In the genomic region with DNA sequence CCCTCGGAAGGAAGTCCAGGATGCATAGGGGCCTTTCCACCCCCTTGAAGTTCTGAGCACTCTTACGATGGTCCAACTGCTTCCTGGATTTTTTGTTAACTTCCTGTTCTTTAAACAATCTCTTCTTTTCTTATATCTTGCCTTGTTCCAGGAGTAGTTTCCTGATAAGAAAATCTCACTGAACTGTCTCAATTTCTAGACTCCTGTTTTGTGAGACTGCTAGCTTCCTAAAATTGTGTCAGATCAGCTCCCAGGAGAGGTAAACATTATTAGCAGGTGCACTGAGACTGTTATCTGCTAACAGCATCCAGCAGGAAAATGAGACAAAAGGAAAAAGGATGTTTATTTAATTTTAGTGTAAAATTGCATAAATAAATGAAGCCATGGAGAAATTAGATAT, we compare ENCODE assay signal across 26 cellular contexts.
DNase-seq lines count a peak whose midpoint lies in the region; ATAC-seq, FAIRE-seq and TF ChIP-seq lines count a peak whose summit lies in the region.
"Had no signal": no experiment of that assay in that cellular context is flagged by ENCODE, and none has a peak within 500 bp of the region (broad histone marks: within the 10 kb centered on the region; RNA-seq: fewer than 3 reads in every experiment).

No MANE protein-coding gene starts in this region.

- POLR2A ChIA-PET in endothelial cell of umbilical vein (lab: Charles Lee) = no interaction called here

- H3K79me2 ChIP-seq in endothelial cell of umbilical vein (ENCODE audit: control insufficient read depth, insufficient read depth, low read length) = no peaks in the 10 kb centered on the region

- H3K4me3 ChIP-seq in BLaER1 (no peak overlapping the region), endothelial cell of umbilical vein (replicated peaks in 1 of 3; ENCODE audit: insufficient read depth in 1 of 3, low read depth in 1 of 3, low read length in 3 of 3) (no peak overlapping the region)
- H3K4me3 ChIP-seq: A549, GM12878, HAP-1 had no signal

- intact Hi-C loops in endothelial cell of umbilical vein (cut with micrococcal nuclease) = no loop called here

- H3K27me3 ChIP-seq in BLaER1 (no peaks in the 10 kb centered on the region), endothelial cell of umbilical vein (ENCODE audit: control insufficient read depth in 2 of 2, insufficient read depth in 2 of 2, low read length in 2 of 2) (peaks cover 0 to 10% of the 10 kb centered on the region in 2 experiments)
- H3K27me3 ChIP-seq: BE2C had no signal

- no peak overlapping the region for H2AFZ ChIP-seq in endothelial cell of umbilical vein (ENCODE audit: low read depth, low read length)

- H3K4me1 ChIP-seq in BLaER1 = peaks cover 8% of the 10 kb centered on the region
- H3K4me1 ChIP-seq in endothelial cell of umbilical vein (ENCODE audit: control insufficient read depth, extremely low read depth, insufficient read depth, low read length) = peaks cover 5% of the 10 kb centered on the region
- H3K4me1 ChIP-seq: A549, BE2C, HAP-1 had no signal

- TF ChIP-seq CTCF in VCaP (conservative IDR thresholded peaks at IDR 0.05) = no peak
- no peak for TF ChIP-seq CTCF in endothelial cell of umbilical vein (IDR thresholded peaks at IDR 0.05; ENCODE audit: extremely low read depth in 1 of 2, insufficient read depth in 1 of 2, low read depth in 1 of 2, low read length in 2 of 2)

- H4K20me1 ChIP-seq in BLaER1 (no peaks in the 10 kb centered on the region), endothelial cell of umbilical vein (replicated peaks; ENCODE audit: control insufficient read depth, extremely low read depth, insufficient read depth, low read length) (no peaks in the 10 kb centered on the region)

- TF ChIP-seq POLR2A in endothelial cell of umbilical vein (IDR thresholded peaks at IDR 0.05; ENCODE audit: low read depth, low read length) = no peak

- BruUV-seq in endothelial cell of umbilical vein (replicated peaks; lab: Mats Ljungman, UMichigan) = no TSS peak

- H3K27ac ChIP-seq in BLaER1 (no peak overlapping the region), VCaP (peak overlapping the region; percentile 27; the same call in 1 of the 2 replicates), endothelial cell of umbilical vein (ENCODE audit: insufficient read depth, low read depth, low read length) (no peak overlapping the region)
- H3K27ac ChIP-seq: A549, C4-2B had no signal

- no peaks in the 10 kb centered on the region for H3K36me3 ChIP-seq in BLaER1
- H3K36me3 ChIP-seq in endothelial cell of umbilical vein (ENCODE audit: control insufficient read depth in 2 of 2, extremely low read depth in 1 of 2, insufficient read depth in 2 of 2, low read length in 2 of 2) = no peaks in the 10 kb centered on the region
- H3K36me3 ChIP-seq: BE2C, HAP-1 had no signal

- no peaks in the 10 kb centered on the region for H3K9me3 Mint-ChIP-seq in activated naive CD4-positive, alpha-beta T cell treated with anti-CD3 and anti-CD28 coated beads, Interleukin-2, amount 50 U/mL, for 72 hours
- H3K9me3 Mint-ChIP-seq: CD8-positive, alpha-beta T cell had no signal

- no peaks in the 10 kb centered on the region for H3K36me3 Mint-ChIP-seq in activated naive CD4-positive, alpha-beta T cell treated with anti-CD3 and anti-CD28 coated beads, Interleukin-2, amount 50 U/mL, for 72 hours
- H3K36me3 Mint-ChIP-seq: CD4-positive, CD25-positive, alpha-beta regulatory T cell; CD8-positive, alpha-beta T cell had no signal

- peaks cover 5% of the 10 kb centered on the region; the same call in 1 of the 2 replicates for H3K9me3 ChIP-seq in BLaER1
- no peaks in the 10 kb centered on the region for H3K9me3 ChIP-seq in endothelial cell of umbilical vein (replicated peaks; ENCODE audit: control insufficient read depth, insufficient read depth, low read length)
- H3K9me3 ChIP-seq: A549, BE2C, HAP-1 had no signal

- dilution Hi-C loops in endothelial cell of umbilical vein (cut with MboI; ENCODE audit: extremely low pct_ligation_motif_present, low sequenced_read_pairs) = no loop called here

- H3K9me1 ChIP-seq in endothelial cell of umbilical vein (replicated peaks; ENCODE audit: control insufficient read depth, extremely low read depth, insufficient read depth, low read length) = no peaks in the 10 kb centered on the region

- peak; percentile 89 for FAIRE-seq in endothelial cell of umbilical vein (lab: Jason Lieb, UNC)
- FAIRE-seq: A549, D721Med, GM12878, GM19239, H54 had no signal

- peak overlapping the region; percentile 64; the same call in 1 of the 2 replicates for H3K4me2 ChIP-seq in BLaER1
- no peak overlapping the region for H3K4me2 ChIP-seq in endothelial cell of umbilical vein (ENCODE audit: insufficient read depth, low read length)
- H3K4me2 ChIP-seq: A549 had no signal

- H3K9ac ChIP-seq in BLaER1 (no peak overlapping the region), endothelial cell of umbilical vein (replicated peaks; ENCODE audit: extremely low read depth, insufficient read depth, low read length) (no peak overlapping the region)

- CTCF ChIA-PET in endothelial cell of umbilical vein (lab: Charles Lee) = interaction anchor here (1.0 kb wide), 1 partner anchor 81 kb away, joined by 3 read pairs; no protein-coding TSS in a partner anchor

- no peak for ATAC-seq in activated naive CD4-positive, alpha-beta T cell treated with anti-CD3 and anti-CD28 coated beads, Interleukin-2, amount 50 U/mL, for 72 hours
- no peak for ATAC-seq in GM21576 (IDR thresholded peaks at IDR 0.05; ENCODE audit: unreplicated experiment)
- ATAC-seq: A549; CD8-positive, alpha-beta T cell; GM12878 had no signal

- H3K27ac Mint-ChIP-seq in activated naive CD4-positive, alpha-beta T cell treated with anti-CD3 and anti-CD28 coated beads, Interleukin-2, amount 50 U/mL, for 72 hours = no peak overlapping the region
- H3K27ac Mint-ChIP-seq: CD4-positive, CD25-positive, alpha-beta regulatory T cell; CD8-positive, alpha-beta T cell; HFFc6 had no signal

- DNase-seq in NCI-H146 (lab: John Stamatoyannopoulos, UW) (peak; percentile 84), endothelial cell of umbilical vein (ENCODE audit: low read depth, low spot score) (peak; percentile 65), COR-L47 (lab: John Stamatoyannopoulos, UW) (no peak)
- DNase-seq in activated naive CD4-positive, alpha-beta T cell treated with anti-CD3 and anti-CD28 coated beads, Interleukin-2, amount 50 U/mL, for 72 hours (ENCODE audit: low spot score in 2 of 2) = no peak
- DNase-seq: 8988T; ACHN; AML-193; BE2C; CD4-positive, CD25-positive, alpha-beta regulatory T cell; CD8-positive, alpha-beta T cell; DMS 273 treated with DMSO at 0.1 percent for 48 hours; DMS79; EL; GDM1; GOT3; HFFc6 had no signal

TF ChIP-seq in endothelial cell of umbilical vein, 7 proteins besides CTCF, POLR2A, EP300 and RAD21:
- no peak for TF ChIP-seq POLR2AphosphoS5 (IDR thresholded peaks at IDR 0.05; ENCODE audit: insufficient read depth, low read depth, low read length)
- no peak for TF ChIP-seq FOS (IDR thresholded peaks at IDR 0.05; ENCODE audit: borderline replicate concordance, insufficient read depth, low read length)

Comparison
In these comparisons a context has a peak if more than half of its experiments do, and no peak if none do; other contexts are left out.
1. DNase-seq: peak in NCI-H146 (single experiment) and endothelial cell of umbilical vein (single experiment); none in COR-L47 (single experiment) and activated naive CD4-positive, alpha-beta T cell treated with anti-CD3 and anti-CD28 coated beads, Interleukin-2, amount 50 U/mL, for 72 hours (0 of 2).